In genomic region chr16:84049403-84050060, GRCh38 we compare ENCODE assay signal across 32 cellular contexts. TPM values are rescaled to one million over a fixed set of nuclear protein-coding genes. Genes with fewer than 3 reads are reported as not detected.
DNase-seq lines count a peak whose midpoint lies in the region; ATAC-seq and TF ChIP-seq lines count a peak whose summit lies in the region.
"Had no signal": no experiment of that assay in that cellular context is flagged by ENCODE, and none has a peak within 500 bp of the region (broad histone marks: within the 10 kb centered on the region; RNA-seq: fewer than 3 reads in every experiment).

No MANE protein-coding gene starts in this region.

- no peak for ATAC-seq in RWPE2 (ENCODE audit: low read depth)
- ATAC-seq: left lobe of liver; naive thymus-derived CD4-positive, alpha-beta T cell had no signal

- peaks cover under 1% of the 10 kb centered on the region for H3K27me3 ChIP-seq in RWPE2 (ENCODE audit: insufficient read depth, poor library complexity, severe bottlenecking)
- H3K27me3 ChIP-seq: BLaER1 treated with 17β-estradiol and CSF1 and Interleukin-3, amounts not matched to agents 10 nM and 100 nM; brain microvascular endothelial cell had no signal

- no peaks in the 10 kb centered on the region for H3K4me1 ChIP-seq in RWPE2 (ENCODE audit: insufficient read depth, poor library complexity, severe bottlenecking)

- peaks cover 10% of the 10 kb centered on the region for H3K36me3 ChIP-seq in RWPE2 (ENCODE audit: low read depth)

- no peak for TF ChIP-seq CTCF in RWPE2 (IDR thresholded peaks at IDR 0.05; ENCODE audit: poor library complexity, severe bottlenecking)

- H3K27ac ChIP-seq in RWPE2 (ENCODE audit: poor library complexity, severe bottlenecking) (no peak overlapping the region), cingulate gyrus (ENCODE audit: low read depth, low read length) (peak overlapping the region; percentile 5), temporal lobe (ENCODE audit: low read depth, low read length) (peak overlapping the region; percentile 27)
- H3K27ac ChIP-seq: brain microvascular endothelial cell, HL-60, KMS-11 had no signal

- no peak overlapping the region for H3K4me3 ChIP-seq in RWPE2 (ENCODE audit: severe bottlenecking)
- H3K4me3 ChIP-seq: BLaER1 treated with 17β-estradiol and CSF1 and Interleukin-3, amounts not matched to agents 10 nM and 100 nM had no signal

- no peaks in the 10 kb centered on the region for H3K9me3 ChIP-seq in RWPE2 (ENCODE audit: severe bottlenecking)
- H3K9me3 ChIP-seq: BLaER1 treated with 17β-estradiol and CSF1 and Interleukin-3, amounts not matched to agents 10 nM and 100 nM; SK-N-SH had no signal

- DNase-seq in RWPE2 (ENCODE audit: low spot score) = peak; percentile 12
- peak; percentile 32 for DNase-seq in midbrain (lab: John Stamatoyannopoulos, UW)
- no peak for DNase-seq in COLO829 (ENCODE audit: low spot score)
- DNase-seq in GM03348 (ENCODE audit: low spot score) = no peak
- no peak for DNase-seq in central memory CD4-positive, alpha-beta T cell
- DNase-seq: activated CD4-positive, alpha-beta T cell treated with anti-CD3 and anti-CD28 coated beads, Interleukin-2, amount 50 U/mL, for 48 hours; activated CD8-positive, alpha-beta memory T cell treated with anti-CD3 and anti-CD28 coated beads, Interleukin-2, amount 50 U/mL, for 48 hours; activated naive CD4-positive, alpha-beta T cell treated with anti-CD3 and anti-CD28 coated beads, Interleukin-2, amount 50 U/mL, for 16 hours; brain microvascular endothelial cell; cortex of kidney; DMS79; effector memory CD4-positive, alpha-beta T cell; H9; MM.1S; naive thymus-derived CD4-positive, alpha-beta T cell; NCI-H1930; NCI-H524; OCI-M1; SK-N-SH; small intestine; stimulated activated CD4-positive, alpha-beta T cell treated with anti-CD3 and anti-CD28 coated beads, Interleukin-1b, Interleukin-23, amount 100 ng/mL, for 48 hours; stimulated activated naive CD4-positive, alpha-beta T cell treated with Interleukin-2 at 50 U/mL for 16 hours had no signal

RNA-seq across cellular contexts. Expression of gene SLC38A8, which starts 6.9 kb away (rescaled TPM):
- not detected for total RNA-seq in temporal lobe
- total RNA-seq: activated T-helper 1 cell treated with anti-CD3 and anti-CD28 coated beads, Interleukin-12 subunit alpha, Interleukin-12 subunit beta, Interleukin-2, Interleukin-4 antibody, amounts not matched to agents 30 ng/mL and 10 ng/mL and 1 ng/mL, durations not matched to agents 14 hours and 24 hours and 36 hours; epithelial cell of proximal tubule; left lobe of liver; naive thymus-derived CD4-positive, alpha-beta T cell; renal cortical epithelial cell; T-helper 1 cell treated with Interleukin-12 subunit alpha and Interleukin-12 subunit beta and Interleukin-4 antibody, amounts not matched to agents 30 ng/mL and 1 ng/mL, for 36 hours had no signal

Comparison
In these comparisons a context has a peak if more than half of its experiments do, and no peak if none do; other contexts are left out.
1. DNase-seq: peak in RWPE2 (single experiment) and midbrain (single experiment); none in COLO829 (single experiment), GM03348 (single experiment) and central memory CD4-positive, alpha-beta T cell (single experiment).